ENCODE assay signal across 1 cellular context in the genomic region with DNA sequence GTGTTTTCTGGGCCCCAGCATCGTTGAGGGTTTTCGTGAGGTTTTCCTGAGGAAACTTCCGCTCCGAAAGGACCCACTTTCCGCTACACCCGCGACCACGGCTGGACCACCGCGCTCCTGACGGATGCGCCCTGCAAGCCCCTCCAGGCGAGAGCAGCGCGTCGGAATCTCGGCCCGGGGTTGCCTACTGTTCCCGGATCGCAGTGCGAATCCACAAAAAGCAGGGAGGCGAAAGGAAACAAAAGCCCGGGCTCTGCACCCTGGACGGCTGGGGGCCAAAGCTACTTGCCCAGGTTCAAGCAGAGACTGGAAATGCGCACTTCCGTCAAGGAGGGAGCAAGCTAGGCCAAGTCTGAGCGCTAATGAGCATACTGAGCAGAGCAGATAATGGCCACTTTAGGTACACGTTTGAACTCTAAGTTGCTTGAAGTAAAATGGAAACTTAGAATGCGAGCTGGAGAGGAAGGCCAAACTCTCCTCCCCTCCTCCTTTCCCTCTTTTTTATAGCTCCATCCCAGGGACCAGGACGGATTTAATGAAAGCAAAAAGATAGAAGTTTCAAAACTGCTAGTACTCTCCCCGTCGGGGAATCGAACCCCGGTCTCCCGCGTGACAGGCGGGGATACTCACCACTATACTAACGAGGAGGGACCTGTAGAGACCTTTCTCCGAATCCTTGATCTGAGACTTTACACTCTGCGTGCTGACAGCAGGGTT.
TF ChIP-seq lines count a peak whose summit lies in the region.

No MANE protein-coding gene starts in this region.

TF ChIP-seq in HepG2, 621 proteins besides CTCF, POLR2A, EP300 and RAD21 (continued from another document and continues in another):
- TF ChIP-seq AHDC1 (CRISPR knock-in tag; IDR thresholded peaks at IDR 0.05; ENCODE audit: borderline replicate concordance) (no peak), ZNF605 (CRISPR knock-in tag; IDR thresholded peaks at IDR 0.05) (no peak; the same call in 1 of the 2 replicates), ZMYM4 (CRISPR knock-in tag; IDR thresholded peaks at IDR 0.05) (peak; percentile 2; the same call in 1 of the 2 replicates), ZNF598 (CRISPR knock-in tag; IDR thresholded peaks at IDR 0.05; ENCODE audit: borderline replicate concordance) (no peak), SATB2 (CRISPR knock-in tag; IDR thresholded peaks at IDR 0.05) (no peak; the same call in 1 of the 2 replicates), NR2F2 (IDR thresholded peaks at IDR 0.05; ENCODE audit: borderline replicate concordance, low read depth) (peak; percentile 54; the same call in 1 of the 2 replicates), E2F1 (CRISPR knock-in tag; IDR thresholded peaks at IDR 0.05) (no peak), NR2C2 (CRISPR knock-in tag; IDR thresholded peaks at IDR 0.05; ENCODE audit: borderline replicate concordance) (no peak; the same call in 1 of the 2 replicates), ZNF460 (CRISPR knock-in tag; IDR thresholded peaks at IDR 0.05; ENCODE audit: borderline replicate concordance) (no peak), CEBPB (IDR thresholded peaks at IDR 0.05; ENCODE audit: borderline replicate concordance, low read depth, low read length) (no peak), BRCA1 (CRISPR knock-in tag; IDR thresholded peaks at IDR 0.05) (no peak), TBP (CRISPR knock-in tag; IDR thresholded peaks at IDR 0.05) (no peak), HMG20B (CRISPR knock-in tag; conservative IDR thresholded peaks at IDR 0.05) (no peak; the same call in 1 of the 2 replicates), BATF2 (CRISPR knock-in tag; IDR thresholded peaks at IDR 0.05) (no peak), RXRA (CRISPR knock-in tag; IDR thresholded peaks at IDR 0.05) (no peak), GABPB1 (CRISPR knock-in tag; IDR thresholded peaks at IDR 0.05) (peak; percentile 35), RFX3 (CRISPR knock-in tag; IDR thresholded peaks at IDR 0.05) (no peak), NFE2L1 (CRISPR knock-in tag; IDR thresholded peaks at IDR 0.05; ENCODE audit: borderline replicate concordance) (no peak), THYN1 (CRISPR knock-in tag; IDR thresholded peaks at IDR 0.05; ENCODE audit: borderline replicate concordance, low read depth) (no peak), NBN (conservative IDR thresholded peaks at IDR 0.05) (no peak), ZFP36L2 (CRISPR knock-in tag; IDR thresholded peaks at IDR 0.05) (no peak), ETV6 (CRISPR knock-in tag; conservative IDR thresholded peaks at IDR 0.05) (no peak), RFX5 (IDR thresholded peaks at IDR 0.05; ENCODE audit: low read depth, low read length) (no peak), SMARCE1 (IDR thresholded peaks at IDR 0.05; ENCODE audit: borderline replicate concordance) (no peak), PLSCR1 (CRISPR knock-in tag; IDR thresholded peaks at IDR 0.05; ENCODE audit: borderline replicate concordance) (no peak), SIX1 (CRISPR knock-in tag; IDR thresholded peaks at IDR 0.05; ENCODE audit: borderline replicate concordance) (peak; percentile 67; the same call in 1 of the 2 replicates), MTA1 (CRISPR knock-in tag; IDR thresholded peaks at IDR 0.05; ENCODE audit: borderline replicate concordance) (0 out of 2 replicates have a peak, but pooled peaks have one; percentile 49), TRIM22 (IDR thresholded peaks at IDR 0.05) (no peak), HDAC6 (IDR thresholded peaks at IDR 0.05; ENCODE audit: low read depth, low read length) (no peak), SAP130 (CRISPR knock-in tag; IDR thresholded peaks at IDR 0.05; ENCODE audit: low read depth) (no peak; the same call in none of the 2 replicates), ZNF562 (CRISPR knock-in tag; IDR thresholded peaks at IDR 0.05; ENCODE audit: borderline replicate concordance) (no peak), THAP8 (CRISPR knock-in tag; IDR thresholded peaks at IDR 0.05; ENCODE audit: borderline replicate concordance) (no peak), RNF2 (conservative IDR thresholded peaks at IDR 0.05; ENCODE audit: low read depth) (no peak), GFI1 (CRISPR knock-in tag; IDR thresholded peaks at IDR 0.05; ENCODE audit: borderline replicate concordance) (no peak), ZHX2 (IDR thresholded peaks at IDR 0.05; ENCODE audit: low read depth) (no peak), ZHX2 (CRISPR knock-in tag; IDR thresholded peaks at IDR 0.05; ENCODE audit: borderline replicate concordance) (no peak), RXRB (CRISPR knock-in tag; IDR thresholded peaks at IDR 0.05; ENCODE audit: borderline replicate concordance) (peak; percentile 66; the same call in 1 of the 2 replicates), SETDB1 (CRISPR knock-in tag; IDR thresholded peaks at IDR 0.05; ENCODE audit: borderline replicate concordance) (no peak), HNRNPL (IDR thresholded peaks at IDR 0.05; ENCODE audit: low read depth, low read length) (no peak), MIER2 (CRISPR knock-in tag; IDR thresholded peaks at IDR 0.05) (no peak)
- TF ChIP-seq, protein P1, sequence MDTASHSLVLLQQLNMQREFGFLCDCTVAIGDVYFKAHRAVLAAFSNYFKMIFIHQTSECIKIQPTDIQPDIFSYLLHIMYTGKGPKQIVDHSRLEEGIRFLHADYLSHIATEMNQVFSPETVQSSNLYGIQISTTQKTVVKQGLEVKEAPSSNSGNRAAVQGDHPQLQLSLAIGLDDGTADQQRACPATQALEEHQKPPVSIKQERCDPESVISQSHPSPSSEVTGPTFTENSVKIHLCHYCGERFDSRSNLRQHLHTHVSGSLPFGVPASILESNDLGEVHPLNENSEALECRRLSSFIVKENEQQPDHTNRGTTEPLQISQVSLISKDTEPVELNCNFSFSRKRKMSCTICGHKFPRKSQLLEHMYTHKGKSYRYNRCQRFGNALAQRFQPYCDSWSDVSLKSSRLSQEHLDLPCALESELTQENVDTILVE (CRISPR knock-in tag; IDR thresholded peaks at IDR 0.05): no peak
- TF ChIP-seq, protein P2, sequence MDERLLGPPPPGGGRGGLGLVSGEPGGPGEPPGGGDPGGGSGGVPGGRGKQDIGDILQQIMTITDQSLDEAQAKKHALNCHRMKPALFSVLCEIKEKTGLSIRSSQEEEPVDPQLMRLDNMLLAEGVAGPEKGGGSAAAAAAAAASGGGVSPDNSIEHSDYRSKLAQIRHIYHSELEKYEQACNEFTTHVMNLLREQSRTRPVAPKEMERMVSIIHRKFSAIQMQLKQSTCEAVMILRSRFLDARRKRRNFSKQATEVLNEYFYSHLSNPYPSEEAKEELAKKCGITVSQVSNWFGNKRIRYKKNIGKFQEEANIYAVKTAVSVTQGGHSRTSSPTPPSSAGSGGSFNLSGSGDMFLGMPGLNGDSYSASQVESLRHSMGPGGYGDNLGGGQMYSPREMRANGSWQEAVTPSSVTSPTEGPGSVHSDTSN (CRISPR knock-in tag; IDR thresholded peaks at IDR 0.05): no peak
